14 cellular contexts compared by ENCODE assay signal in genomic region chr6:7669742-7670141, GRCh38. TPM values are rescaled to one million over a fixed set of nuclear protein-coding genes. Genes with fewer than 3 reads are reported as not detected.
"Had no signal": no experiment of that assay in that cellular context is flagged by ENCODE, and none has a peak within 500 bp of the region (broad histone marks: within the 10 kb centered on the region; RNA-seq: fewer than 3 reads in every experiment).

No MANE protein-coding gene starts in this region.

- H3K27ac ChIP-seq: right atrium auricular region, uterus had no signal

- H3K27me3 ChIP-seq: right atrium auricular region, uterus had no signal

- H3K36me3 ChIP-seq: right atrium auricular region, uterus had no signal

- H3K4me1 ChIP-seq: uterus had no signal

- H3K9me3 ChIP-seq: mucosa of descending colon, right atrium auricular region, uterus had no signal

- H3K4me3 ChIP-seq: mucosa of descending colon, right atrium auricular region, uterus had no signal

- H3K27ac Mint-ChIP-seq: activated naive CD4-positive, alpha-beta T cell treated with anti-CD3 and anti-CD28 coated beads, Interleukin-2, amount 50 U/mL, for 24 hours; activated T-cell treated with anti-CD3 and anti-CD28 coated beads, Interleukin-2, amount 50 U/mL, for 24 hours; naive thymus-derived CD8-positive, alpha-beta T cell had no signal

- ATAC-seq: activated CD4-positive, CD25-positive, alpha-beta regulatory T cell treated with anti-CD3 and anti-CD28 coated beads, Interleukin-2, amount 50 U/mL, for 24 hours; left colon; mucosa of descending colon; naive thymus-derived CD8-positive, alpha-beta T cell had no signal

- H3K4me3 Mint-ChIP-seq: activated naive CD4-positive, alpha-beta T cell treated with anti-CD3 and anti-CD28 coated beads, Interleukin-2, amount 50 U/mL, for 24 hours; activated T-cell treated with anti-CD3 and anti-CD28 coated beads, Interleukin-2, amount 50 U/mL, for 24 hours; central memory CD8-positive, alpha-beta T cell; naive thymus-derived CD8-positive, alpha-beta T cell had no signal

- H3K36me3 Mint-ChIP-seq: activated naive CD4-positive, alpha-beta T cell treated with anti-CD3 and anti-CD28 coated beads, Interleukin-2, amount 50 U/mL, for 24 hours; naive thymus-derived CD8-positive, alpha-beta T cell had no signal

- DNase-seq: activated effector memory CD4-positive, alpha-beta T cell treated with Interleukin-2 at 50 U/mL for 16 hours; activated T-cell treated with anti-CD3 and anti-CD28 coated beads, Interleukin-2, amount 50 U/mL, for 24 hours; foreskin melanocyte; head of caudate nucleus; left colon; mammary epithelial cell; mucosa of descending colon; naive thymus-derived CD8-positive, alpha-beta T cell; small intestine; uterus had no signal

- H3K4me1 Mint-ChIP-seq: activated naive CD4-positive, alpha-beta T cell treated with anti-CD3 and anti-CD28 coated beads, Interleukin-2, amount 50 U/mL, for 24 hours; central memory CD8-positive, alpha-beta T cell; naive thymus-derived CD8-positive, alpha-beta T cell had no signal

- H3K9me3 Mint-ChIP-seq: activated naive CD4-positive, alpha-beta T cell treated with anti-CD3 and anti-CD28 coated beads, Interleukin-2, amount 50 U/mL, for 24 hours; activated T-cell treated with anti-CD3 and anti-CD28 coated beads, Interleukin-2, amount 50 U/mL, for 24 hours; central memory CD8-positive, alpha-beta T cell; naive thymus-derived CD8-positive, alpha-beta T cell had no signal

RNA-seq across cellular contexts. Expression of gene BMP6, which starts 56.2 kb away (rescaled TPM):
- total RNA-seq: naive thymus-derived CD8-positive, alpha-beta T cell had no signal
- polyA plus RNA-seq: naive thymus-derived CD8-positive, alpha-beta T cell had no signal
